7 cellular contexts compared by ENCODE assay signal in the genomic region with DNA sequence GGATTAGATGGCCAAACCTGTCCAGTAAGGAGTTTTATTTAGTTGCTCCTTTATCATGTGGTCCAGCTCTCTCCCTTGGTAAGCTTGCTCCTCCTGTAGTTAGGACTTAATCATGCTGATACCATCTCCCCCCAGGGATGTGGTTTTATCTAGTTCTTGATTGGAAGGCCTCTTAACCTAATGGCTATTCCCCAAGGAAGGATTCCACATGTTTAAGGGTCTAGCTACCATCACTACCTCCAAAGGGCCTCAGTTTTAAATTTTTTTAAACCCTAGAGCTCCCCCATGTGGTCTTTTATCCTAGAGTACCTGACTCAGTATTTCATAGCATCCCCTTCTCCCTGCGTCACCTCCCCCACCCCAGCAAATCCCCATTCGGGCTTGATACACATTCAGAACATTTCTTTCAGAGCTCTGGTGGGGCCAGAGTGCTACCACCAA. TPM values are rescaled to one million over a fixed set of nuclear protein-coding genes. Genes with fewer than 3 reads are reported as not detected.
DNase-seq lines count a peak whose midpoint lies in the region; ATAC-seq and TF ChIP-seq lines count a peak whose summit lies in the region.

No MANE protein-coding gene starts in this region.

- peaks cover 3% of the 10 kb centered on the region; the same call in 1 of the 2 replicates for H4K20me1 ChIP-seq in MM.1S (ENCODE audit: insufficient read depth, low read length)

- no peaks in the 10 kb centered on the region for H3K9me3 Mint-ChIP-seq in nephron

- no peaks in the 10 kb centered on the region for H3K9me2 ChIP-seq in MM.1S (replicated peaks; ENCODE audit: insufficient read depth, low read length)

- H3K36me3 ChIP-seq in MM.1S (replicated peaks; ENCODE audit: insufficient read depth, low read length), result peaks cover 24% of the 10 kb centered on the region; the same call in 1 of the 2 replicates
- peaks cover 7% of the 10 kb centered on the region for H3K36me3 ChIP-seq in breast epithelium

- H3F3A ChIP-seq in MM.1S (ENCODE audit: insufficient read depth, low read length), result peaks cover 94% of the 10 kb centered on the region

- H3K27me3 Mint-ChIP-seq in nephron (ENCODE audit: low read depth), result no peaks in the 10 kb centered on the region

- no peak overlapping the region for H2AFZ ChIP-seq in MM.1S (ENCODE audit: low read length)

- peaks cover 84% of the 10 kb centered on the region for H3K4me1 ChIP-seq in MM.1S (ENCODE audit: low read length)
- peaks cover 0 to 5% of the 10 kb centered on the region in 2 donors for H3K4me1 ChIP-seq in breast epithelium

- DNase-seq in GM12864 (ENCODE audit: low read depth) (no peak), MM.1S (peak; percentile 50), breast epithelium (ENCODE audit: low spot score in 2 of 2) (no peak), NCI-H1105 (lab: John Stamatoyannopoulos, UW) (no peak)
- DNase-seq in stimulated activated CD4-positive, alpha-beta T cell treated with anti-CD3 and anti-CD28 coated beads, Interleukin-12 subunit alpha, Interleukin-12 subunit beta, amount 100 ng/mL, for 4 hours, result no peak

- H3K4me3 Mint-ChIP-seq in nephron, result no peak overlapping the region

- H3K27ac ChIP-seq in MM.1S (ENCODE audit: low read length) (peak overlapping the region; percentile 97; the same call in 1 of the 2 replicates), breast epithelium (peak overlapping the region; percentile 0 to 50)

- no peak overlapping the region for H3K4me3 ChIP-seq in GM12864 (ENCODE audit: low read depth, low read length)
- H3K4me3 ChIP-seq in MM.1S (ENCODE audit: low read length), result no peak overlapping the region
- H3K4me3 ChIP-seq in breast epithelium, result no peak overlapping the region

- no peak for ATAC-seq in HG02678 (IDR thresholded peaks at IDR 0.05; ENCODE audit: unreplicated experiment)

- H3K9me3 ChIP-seq in MM.1S (replicated peaks; ENCODE audit: insufficient read depth, low read length) (no peaks in the 10 kb centered on the region), breast epithelium (no peaks in the 10 kb centered on the region)

- TF ChIP-seq CTCF in GM12864 (IDR thresholded peaks at IDR 0.05; ENCODE audit: low read depth, low read length, missing control alignments) (peak; percentile 27), MM.1S (IDR thresholded peaks at IDR 0.05; ENCODE audit: low read length) (peak; percentile 57), breast epithelium (IDR thresholded peaks at IDR 0.05) (no peak), nephron (IDR thresholded peaks at IDR 0.05; ENCODE audit: unreplicated experiment in 3 of 3) (peak in 1 of 3 experiments; percentile 39)

- H3K27me3 ChIP-seq in MM.1S (replicated peaks; ENCODE audit: insufficient read depth, low read length) (no peaks in the 10 kb centered on the region), breast epithelium (no peaks in the 10 kb centered on the region)

- peaks cover 37% of the 10 kb centered on the region for H3K4me1 Mint-ChIP-seq in nephron

- no peak for TF ChIP-seq POLR2A in breast epithelium (IDR thresholded peaks at IDR 0.05)

- intact Hi-C loops in breast epithelium (cut with DNase I; ENCODE audit: low total_unique reads), result no loop called here

- peak overlapping the region; percentile 85; the same call in 1 of the 2 replicates for H3K4me2 ChIP-seq in MM.1S (ENCODE audit: low read depth, low read length)

- H3K36me3 Mint-ChIP-seq in nephron (ENCODE audit: low read depth), result peaks cover 74% of the 10 kb centered on the region

- peaks cover 94% of the 10 kb centered on the region for H3K79me2 ChIP-seq in MM.1S (ENCODE audit: low read length)

- peak overlapping the region; percentile 76; the same call in 1 of the 2 replicates for H3K9ac ChIP-seq in MM.1S (ENCODE audit: low read length)

- peak overlapping the region; percentile 72 to 85 (median 74) for H3K27ac Mint-ChIP-seq in nephron

RNA-seq across cellular contexts. Expression of gene MAP3K12, which starts 22.5 kb away (rescaled TPM):
- 10 to 100 TPM; 16.4 to 28.8 (median 24.6) TPM for total RNA-seq in breast epithelium

RNA-seq across cellular contexts. Expression of gene TARBP2, which starts 24.3 kb away (rescaled TPM):
- total RNA-seq in breast epithelium, result 10 to 100 TPM; 24.8 to 45.1 (median 37.0) TPM

RNA-seq across cellular contexts. Expression of gene PCBP2, which starts 24.9 kb away (rescaled TPM):
- total RNA-seq in breast epithelium, result 100 to 1,000 TPM; 512 to 722 (median 529) TPM

RNA-seq across cellular contexts. Expression of gene NPFF, which starts 30.5 kb away (rescaled TPM):
- under 1 TPM in 1 of 3 donors, not detected in 2; 0.98 TPM for total RNA-seq in breast epithelium

RNA-seq across cellular contexts. Expression of gene PRR13, which starts 35.3 kb away (rescaled TPM):
- total RNA-seq in breast epithelium, result 10 to 100 TPM; 57.1 to 65.1 (median 61.0) TPM

Comparison
In these comparisons a context has a peak if more than half of its experiments do, and no peak if none do; other contexts are left out.
1. CTCF ChIP-seq: peak in GM12864 (single experiment) and MM.1S (single experiment); none in breast epithelium (0 of 3).